Comparison of ENCODE assay signal across 8 cellular contexts in the genomic region with DNA sequence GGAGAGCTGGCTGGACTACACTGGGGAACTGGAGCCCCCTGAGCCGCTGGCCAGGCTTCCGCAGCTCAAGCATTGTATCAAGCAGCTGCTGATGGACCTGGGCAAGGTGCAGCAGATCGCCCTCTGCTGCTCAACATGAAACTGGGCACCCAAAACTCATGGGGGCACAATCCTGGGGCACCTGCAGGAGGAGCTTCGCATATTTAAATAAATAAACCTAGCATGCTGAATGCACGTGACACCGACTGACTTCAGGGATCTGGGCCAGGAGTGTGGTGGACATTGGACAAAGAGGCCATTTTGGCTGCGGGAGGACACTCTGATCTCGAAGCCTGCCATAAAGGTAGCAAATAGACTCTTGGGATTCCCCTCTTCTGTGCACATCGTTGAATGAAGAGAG. TPM values are rescaled to one million over a fixed set of nuclear protein-coding genes. Genes with fewer than 3 reads are reported as not detected.
DNase-seq lines count a peak whose midpoint lies in the region; ATAC-seq lines count a peak whose summit lies in the region.

No MANE protein-coding gene starts in this region.

- no peak overlapping the region for H3K4me3 Mint-ChIP-seq in activated naive CD8-positive, alpha-beta T cell treated with anti-CD3 and anti-CD28 coated beads for 36 hours
- no peak overlapping the region for H3K4me3 Mint-ChIP-seq in naive thymus-derived CD4-positive, alpha-beta T cell

- H3K36me3 Mint-ChIP-seq in activated naive CD8-positive, alpha-beta T cell treated with anti-CD3 and anti-CD28 coated beads for 36 hours: peaks cover 15% of the 10 kb centered on the region
- H3K36me3 Mint-ChIP-seq in naive thymus-derived CD4-positive, alpha-beta T cell: peaks cover 4 to 22% (median 7%) of the 10 kb centered on the region in 5 donors

- H3K4me1 ChIP-seq in naive thymus-derived CD4-positive, alpha-beta T cell (ENCODE audit: control insufficient read depth in 2 of 2, insufficient read depth in 2 of 2, low read length in 2 of 2): peaks cover 3 to 9% of the 10 kb centered on the region in 2 donors

- no peak overlapping the region for H3K4me3 ChIP-seq in naive thymus-derived CD4-positive, alpha-beta T cell (ENCODE audit: low read length)

- no peaks in the 10 kb centered on the region for H3K9me3 ChIP-seq in naive thymus-derived CD4-positive, alpha-beta T cell (ENCODE audit: control insufficient read depth in 2 of 3, low read length in 3 of 3)

- H3K4me1 Mint-ChIP-seq in activated naive CD8-positive, alpha-beta T cell treated with anti-CD3 and anti-CD28 coated beads for 36 hours: peaks cover 6% of the 10 kb centered on the region
- peaks cover 9 to 23% (median 14%) of the 10 kb centered on the region in 7 donors for H3K4me1 Mint-ChIP-seq in naive thymus-derived CD4-positive, alpha-beta T cell

- intact Hi-C loops in naive thymus-derived CD4-positive, alpha-beta T cell (cut with micrococcal nuclease): loop anchor here in 1 of 2 donors (1.0 kb wide), 1 partner anchor 484 kb away; no protein-coding TSS in a partner anchor

- H3K27me3 ChIP-seq in naive thymus-derived CD4-positive, alpha-beta T cell (ENCODE audit: control insufficient read depth in 2 of 2, insufficient read depth in 2 of 2, low read length in 2 of 2): no peaks in the 10 kb centered on the region

- CTCF ChIA-PET in naive thymus-derived CD4-positive, alpha-beta T cell (lab: Charles Lee): no interaction called here

- POLR2A ChIA-PET in naive thymus-derived CD4-positive, alpha-beta T cell (lab: Charles Lee): no interaction called here

- H3K27ac Mint-ChIP-seq in activated naive CD8-positive, alpha-beta T cell treated with anti-CD3 and anti-CD28 coated beads for 36 hours: no peak overlapping the region
- peak overlapping the region in 5 of 9 donors; percentile 36 to 74 (median 61) for H3K27ac Mint-ChIP-seq in naive thymus-derived CD4-positive, alpha-beta T cell

- H3K27ac ChIP-seq in naive thymus-derived CD4-positive, alpha-beta T cell (ENCODE audit: low read depth, low read length): no peak overlapping the region

- peak; percentile 70 for ATAC-seq in naive thymus-derived CD4-positive, alpha-beta T cell
- no peak for ATAC-seq in GM19467 (IDR thresholded peaks at IDR 0.05; ENCODE audit: unreplicated experiment)
- ATAC-seq in GM21528 (IDR thresholded peaks at IDR 0.05; ENCODE audit: low FRiP score, unreplicated experiment): no peak

- peaks cover 4 to 43% (median 5%) of the 10 kb centered on the region in 3 experiments for H3K36me3 ChIP-seq in naive thymus-derived CD4-positive, alpha-beta T cell (ENCODE audit: control insufficient read depth in 2 of 3, insufficient read depth in 3 of 3, low read length in 3 of 3)

- no peaks in the 10 kb centered on the region for H3K9me3 Mint-ChIP-seq in activated naive CD8-positive, alpha-beta T cell treated with anti-CD3 and anti-CD28 coated beads for 36 hours
- H3K9me3 Mint-ChIP-seq in naive thymus-derived CD4-positive, alpha-beta T cell: no peaks in the 10 kb centered on the region

- H3K27me3 Mint-ChIP-seq in activated naive CD8-positive, alpha-beta T cell treated with anti-CD3 and anti-CD28 coated beads for 36 hours: no peaks in the 10 kb centered on the region
- H3K27me3 Mint-ChIP-seq in naive thymus-derived CD4-positive, alpha-beta T cell: no peaks in the 10 kb centered on the region

- peak; percentile 65 for DNase-seq in activated effector memory CD4-positive, alpha-beta T cell treated with anti-CD3 and anti-CD28 coated beads, Interleukin-2, amount 50 U/mL, for 16 hours
- no peak for DNase-seq in activated effector memory CD4-positive, alpha-beta T cell treated with Interleukin-2 at 50 U/mL for 16 hours
- peak; percentile 28 for DNase-seq in NCI-H146 treated with DMSO at 0.1 percent for 48 hours (lab: John Stamatoyannopoulos, UW; ENCODE audit: unreplicated experiment)
- DNase-seq in activated naive CD8-positive, alpha-beta T cell treated with anti-CD3 and anti-CD28 coated beads for 36 hours: peak; percentile 27
- DNase-seq in naive thymus-derived CD4-positive, alpha-beta T cell: peak in 3 of 9 donors; percentile 16 to 28 (median 21)
- no peak for DNase-seq in C1 segment of cervical spinal cord (lab: John Stamatoyannopoulos, UW)

RNA-seq across cellular contexts. Expression of gene SCAND1, which starts 6.8 kb away (rescaled TPM):
- 10 to 100 TPM; 47.4 to 47.8 TPM for total RNA-seq in activated naive CD8-positive, alpha-beta T cell treated with anti-CD3 and anti-CD28 coated beads for 36 hours
- 10 to 100 TPM; 41.8 to 56.2 (median 51.7) TPM for total RNA-seq in naive thymus-derived CD4-positive, alpha-beta T cell
- polyA plus RNA-seq in naive thymus-derived CD4-positive, alpha-beta T cell: 100 to 1,000 TPM; 185 to 212 TPM

RNA-seq across cellular contexts. Expression of gene CNBD2, which starts 20.9 kb away (rescaled TPM):
- total RNA-seq in activated naive CD8-positive, alpha-beta T cell treated with anti-CD3 and anti-CD28 coated beads for 36 hours: 1 to 10 TPM; 3.6 to 3.8 TPM
- 10 to 100 TPM in 1 of 5 experiments, 1 to 10 TPM in 4; 2.6 to 10.6 (median 6.5) TPM for total RNA-seq in naive thymus-derived CD4-positive, alpha-beta T cell
- polyA plus RNA-seq in naive thymus-derived CD4-positive, alpha-beta T cell: 1 to 10 TPM; 7.7 to 9.1 TPM

Comparison
In these comparisons a context has a peak if more than half of its experiments do, and no peak if none do; other contexts are left out.
1. DNase-seq: peak in activated effector memory CD4-positive, alpha-beta T cell treated with anti-CD3 and anti-CD28 coated beads, Interleukin-2, amount 50 U/mL, for 16 hours (single experiment), NCI-H146 treated with DMSO at 0.1 percent for 48 hours (single experiment) and activated naive CD8-positive, alpha-beta T cell treated with anti-CD3 and anti-CD28 coated beads for 36 hours (single experiment); none in activated effector memory CD4-positive, alpha-beta T cell treated with Interleukin-2 at 50 U/mL for 16 hours (single experiment) and C1 segment of cervical spinal cord (0 of 14).